Comparison of ENCODE assay signal across 32 cellular contexts in genomic region chr17:5069724-5070123, GRCh38. TPM values are rescaled to one million over a fixed set of nuclear protein-coding genes. Genes with fewer than 3 reads are reported as not detected.
"Had no signal": no experiment of that assay in that cellular context is flagged by ENCODE, and none has a peak within 500 bp of the region (broad histone marks: within the 10 kb centered on the region; RNA-seq: fewer than 3 reads in every experiment).

No MANE protein-coding gene starts in this region.

- H3K27ac ChIP-seq: body of pancreas, esophagus muscularis mucosa, gastroesophageal sphincter, neutrophil, ovary, prostate gland, tibial artery, VCaP had no signal

- DNase-seq: activated CD4-positive, alpha-beta T cell treated with anti-CD3 and anti-CD28 coated beads, Interleukin-2, amount 50 U/mL, for 1 hour; activated CD4-positive, CD25-positive, alpha-beta regulatory T cell treated with anti-CD3 and anti-CD28 coated beads, Interleukin-2, amount 50 U/mL, for 72 hours; activated CD8-positive, alpha-beta T cell treated with anti-CD3 and anti-CD28 coated beads, Interleukin-2, amount 10 ng/mL, durations not matched to agents 7 days and 5 days; activated gamma-delta T cell; anterior cingulate cortex; body of pancreas; effector CD4-positive, alpha-beta T cell; head of caudate nucleus; hypothalamus; left colon; mesenchymal stem cell; ovary; stimulated activated CD4-positive, alpha-beta T cell treated with anti-CD3 and anti-CD28 coated beads, Interleukin-4, amount 100 ng/mL, for 4 hours; stimulated activated naive CD8-positive, alpha-beta T cell treated with anti-CD3 and anti-CD28 coated beads, Interleukin-15, Interleukin-2, amounts not matched to agents 100 U/mL and 50 U/mL, for 24 hours; tibial artery had no signal

- FAIRE-seq: endometrium, islet of Langerhans had no signal

- H3K27me3 Mint-ChIP-seq: activated naive CD4-positive, alpha-beta T cell treated with anti-CD3 and anti-CD28 coated beads, Interleukin-2, amount 50 U/mL, for 24 hours had no signal

- H3K4me1 ChIP-seq: body of pancreas, esophagus muscularis mucosa, gastroesophageal sphincter, prostate gland, tibial artery had no signal

- H3K4me1 Mint-ChIP-seq: activated naive CD4-positive, alpha-beta T cell treated with anti-CD3 and anti-CD28 coated beads, Interleukin-2, amount 50 U/mL, for 24 hours; nephron had no signal

- H3K36me3 Mint-ChIP-seq: activated naive CD4-positive, alpha-beta T cell treated with anti-CD3 and anti-CD28 coated beads, Interleukin-2, amount 50 U/mL, for 24 hours had no signal

- H3K9me3 ChIP-seq: body of pancreas, esophagus muscularis mucosa, gastroesophageal sphincter, neutrophil, ovary, prostate gland, tibial artery had no signal

- H3K27me3 ChIP-seq: body of pancreas, ovary, tibial artery had no signal

- H3K27ac Mint-ChIP-seq: activated CD8-positive, alpha-beta T cell treated with anti-CD3 and anti-CD28 coated beads, Interleukin-2, amount 10 ng/mL, durations not matched to agents 7 days and 5 days; activated naive CD4-positive, alpha-beta T cell treated with anti-CD3 and anti-CD28 coated beads, Interleukin-2, amount 50 U/mL, for 24 hours; activated T-helper 1 cell treated with anti-CD3 and anti-CD28 coated beads, Interleukin-12 subunit alpha, Interleukin-12 subunit beta, Interleukin-2, Interleukin-4 antibody, amounts not matched to agents 30 ng/mL and 10 ng/mL and 1 ng/mL, durations not matched to agents 14 hours and 24 hours and 36 hours; dendritic cell treated with granulocyte-macrophage colony-stimulating factor and Interleukin-4, amounts not matched to agents 40 ng/mL and 50 ng/mL, for 4 days; nephron; T-helper 2 cell treated with Interferon-gamma antibody and Interleukin-4, amounts not matched to agents 5 μg/mL and 100 μg/mL, for 36 hours had no signal

- H3K36me3 ChIP-seq: esophagus muscularis mucosa, gastroesophageal sphincter, neutrophil, ovary, prostate gland, tibial artery had no signal

- H3K4me3 ChIP-seq: body of pancreas, esophagus muscularis mucosa, gastroesophageal sphincter, ovary, prostate gland, tibial artery had no signal

- H3K4me3 Mint-ChIP-seq: activated CD8-positive, alpha-beta T cell treated with anti-CD3 and anti-CD28 coated beads, Interleukin-2, amount 10 ng/mL, durations not matched to agents 7 days and 5 days; activated naive CD4-positive, alpha-beta T cell treated with anti-CD3 and anti-CD28 coated beads, Interleukin-2, amount 50 U/mL, for 24 hours; activated T-helper 1 cell treated with anti-CD3 and anti-CD28 coated beads, Interleukin-12 subunit alpha, Interleukin-12 subunit beta, Interleukin-2, Interleukin-4 antibody, amounts not matched to agents 30 ng/mL and 10 ng/mL and 1 ng/mL, durations not matched to agents 14 hours and 24 hours and 36 hours; dendritic cell treated with granulocyte-macrophage colony-stimulating factor and Interleukin-4, amounts not matched to agents 40 ng/mL and 50 ng/mL, for 4 days; nephron; T-helper 2 cell treated with Interferon-gamma antibody and Interleukin-4, amounts not matched to agents 5 μg/mL and 100 μg/mL, for 36 hours had no signal

- H3K9me3 Mint-ChIP-seq: activated naive CD4-positive, alpha-beta T cell treated with anti-CD3 and anti-CD28 coated beads, Interleukin-2, amount 50 U/mL, for 24 hours; activated T-helper 1 cell treated with anti-CD3 and anti-CD28 coated beads, Interleukin-12 subunit alpha, Interleukin-12 subunit beta, Interleukin-2, Interleukin-4 antibody, amounts not matched to agents 30 ng/mL and 10 ng/mL and 1 ng/mL, durations not matched to agents 14 hours and 24 hours and 36 hours; dendritic cell treated with granulocyte-macrophage colony-stimulating factor and Interleukin-4, amounts not matched to agents 40 ng/mL and 50 ng/mL, for 4 days; nephron; T-helper 2 cell treated with Interferon-gamma antibody and Interleukin-4, amounts not matched to agents 5 μg/mL and 100 μg/mL, for 36 hours had no signal

- ATAC-seq: activated CD8-positive, alpha-beta T cell treated with anti-CD3 and anti-CD28 coated beads, Interleukin-2, amount 10 ng/mL, durations not matched to agents 7 days and 5 days; body of pancreas; gastroesophageal sphincter; left colon; stimulated activated naive CD8-positive, alpha-beta T cell treated with anti-CD3 and anti-CD28 coated beads, Interleukin-15, Interleukin-2, amounts not matched to agents 100 U/mL and 50 U/mL, for 24 hours had no signal

RNA-seq across cellular contexts. Expression of gene SLC52A1, which starts 34.5 kb away (rescaled TPM):
- total RNA-seq: body of pancreas, cardiac septum, chondrocyte, esophagus muscularis mucosa, gastroesophageal sphincter, mononuclear cell, myocyte, subcutaneous adipose tissue had no signal
- polyA plus RNA-seq: ovary had no signal

RNA-seq across cellular contexts. Expression of gene USP6, which starts 46.1 kb away (rescaled TPM):
- total RNA-seq: body of pancreas had no signal
